ENCODE assay signal across 13 cellular contexts in the genomic region with DNA sequence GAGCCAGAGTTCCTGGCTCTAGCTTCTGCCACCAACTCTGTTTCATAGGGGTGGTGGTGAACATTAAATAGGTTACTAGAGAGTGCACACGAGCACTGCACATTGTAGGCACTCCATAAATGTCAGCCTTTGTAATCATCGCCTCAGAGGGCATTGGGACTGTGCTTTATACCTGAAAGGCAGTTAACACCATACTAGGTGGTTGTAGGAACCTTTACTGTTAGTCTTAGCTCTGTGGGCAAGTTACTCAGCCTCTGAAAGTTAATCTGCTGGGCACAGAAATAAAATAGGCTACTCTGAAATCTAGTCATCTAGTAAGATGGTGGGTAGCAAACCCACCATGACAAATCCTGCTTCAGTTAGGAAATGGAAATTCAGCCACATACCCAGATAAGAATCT. TPM values are rescaled to one million over a fixed set of nuclear protein-coding genes. Genes with fewer than 3 reads are reported as not detected.
DNase-seq lines count a peak whose midpoint lies in the region; ATAC-seq and TF ChIP-seq lines count a peak whose summit lies in the region.
"Had no signal": no experiment of that assay in that cellular context is flagged by ENCODE, and none has a peak within 500 bp of the region (broad histone marks: within the 10 kb centered on the region; RNA-seq: fewer than 3 reads in every experiment).

No MANE protein-coding gene starts in this region.

- in situ Hi-C loops in ACHN (cut with HindIII; ENCODE audit: low pct_ligation_motif_present, low pct_unique_long_range_greater_than_20kb, low sequenced_read_pairs): no loop called here

- no peaks in the 10 kb centered on the region for H3K27me3 ChIP-seq in KMS-11 (ENCODE audit: insufficient read depth, low read depth)
- H3K27me3 ChIP-seq: transverse colon had no signal

- H3K4me1 ChIP-seq in KMS-11 (ENCODE audit: low read depth, poor library complexity, severe bottlenecking): peaks cover 87% of the 10 kb centered on the region

- no peaks in the 10 kb centered on the region for H3K27me3 Mint-ChIP-seq in activated CD8-positive, alpha-beta memory T cell treated with anti-CD3 and anti-CD28 coated beads, Interleukin-2, amount 10 ng/mL, durations not matched to agents 7 days and 5 days
- no peaks in the 10 kb centered on the region for H3K27me3 Mint-ChIP-seq in activated naive CD8-positive, alpha-beta T cell treated with anti-CD3 and anti-CD28 coated beads, Interleukin-2, amount 50 U/mL, for 24 hours
- no peaks in the 10 kb centered on the region for H3K27me3 Mint-ChIP-seq in stimulated activated memory B cell treated with anti-CD40 and anti-IgM and Interleukin-4, amounts not matched to agents 10 μg/mL and 1 μg/mL and 100 μg/mL, for 72 hours

- peaks cover 17% of the 10 kb centered on the region for H4K20me1 ChIP-seq in KMS-11 (ENCODE audit: insufficient read depth)

- ATAC-seq in activated CD8-positive, alpha-beta memory T cell treated with anti-CD3 and anti-CD28 coated beads, Interleukin-2, amount 10 ng/mL, durations not matched to agents 7 days and 5 days: peak; percentile 30
- peak; percentile 91 for ATAC-seq in activated naive CD8-positive, alpha-beta T cell treated with anti-CD3 and anti-CD28 coated beads, Interleukin-2, amount 50 U/mL, for 24 hours
- no peak for ATAC-seq in stimulated activated memory B cell treated with anti-CD40 and anti-IgM and Interleukin-4, amounts not matched to agents 10 μg/mL and 1 μg/mL and 100 μg/mL, for 72 hours
- no peak for ATAC-seq in GM21528 (IDR thresholded peaks at IDR 0.05; ENCODE audit: low FRiP score, unreplicated experiment)
- ATAC-seq: WTC11 had no signal

- no peak overlapping the region for H3K4me3 Mint-ChIP-seq in activated CD8-positive, alpha-beta memory T cell treated with anti-CD3 and anti-CD28 coated beads, Interleukin-2, amount 10 ng/mL, durations not matched to agents 7 days and 5 days
- no peak overlapping the region for H3K4me3 Mint-ChIP-seq in activated naive CD8-positive, alpha-beta T cell treated with anti-CD3 and anti-CD28 coated beads, Interleukin-2, amount 50 U/mL, for 24 hours
- no peak overlapping the region for H3K4me3 Mint-ChIP-seq in stimulated activated memory B cell treated with anti-CD40 and anti-IgM and Interleukin-4, amounts not matched to agents 10 μg/mL and 1 μg/mL and 100 μg/mL, for 72 hours
- H3K4me3 Mint-ChIP-seq: WTC11 had no signal

- H2AFZ ChIP-seq in KMS-11 (ENCODE audit: low read depth): no peak overlapping the region

- H3K4me3 ChIP-seq in KMS-11 (IDR thresholded peaks at IDR 0.05; ENCODE audit: insufficient read depth, low read depth, low read length): no peak overlapping the region
- H3K4me3 ChIP-seq: transverse colon had no signal

- H3K4me2 ChIP-seq in KMS-11: peak overlapping the region; percentile 22

- peaks cover 68% of the 10 kb centered on the region for H3K4me1 Mint-ChIP-seq in activated CD8-positive, alpha-beta memory T cell treated with anti-CD3 and anti-CD28 coated beads, Interleukin-2, amount 10 ng/mL, durations not matched to agents 7 days and 5 days
- peaks cover 78% of the 10 kb centered on the region for H3K4me1 Mint-ChIP-seq in activated naive CD8-positive, alpha-beta T cell treated with anti-CD3 and anti-CD28 coated beads, Interleukin-2, amount 50 U/mL, for 24 hours
- peaks cover 28% of the 10 kb centered on the region for H3K4me1 Mint-ChIP-seq in stimulated activated memory B cell treated with anti-CD40 and anti-IgM and Interleukin-4, amounts not matched to agents 10 μg/mL and 1 μg/mL and 100 μg/mL, for 72 hours

- no peak for DNase-seq in activated CD8-positive, alpha-beta memory T cell treated with anti-CD3 and anti-CD28 coated beads, Interleukin-2, amount 10 ng/mL, durations not matched to agents 7 days and 5 days
- no peak for DNase-seq in activated CD8-positive, alpha-beta memory T cell treated with anti-CD3 and anti-CD28 coated beads, Interleukin-2, amount 50 U/mL, for 4 hours
- no peak for DNase-seq in activated naive CD8-positive, alpha-beta T cell treated with anti-CD3 and anti-CD28 coated beads, Interleukin-2, amount 50 U/mL, for 24 hours
- DNase-seq in ACHN: no peak
- DNase-seq in NK-92 (lab: John Stamatoyannopoulos, UW; ENCODE audit: unreplicated experiment): no peak
- DNase-seq: midbrain; NCI-H1694; stimulated activated CD4-positive, alpha-beta T cell treated with anti-CD3 and anti-CD28 coated beads, Interleukin-4, amount 100 ng/mL, for 1 hour; transverse colon had no signal

- H3K79me2 ChIP-seq in KMS-11 (ENCODE audit: insufficient read depth, low read depth): peaks cover 54% of the 10 kb centered on the region

- no peak overlapping the region for H3K27ac Mint-ChIP-seq in activated CD8-positive, alpha-beta memory T cell treated with anti-CD3 and anti-CD28 coated beads, Interleukin-2, amount 10 ng/mL, durations not matched to agents 7 days and 5 days
- peak overlapping the region; percentile 89 for H3K27ac Mint-ChIP-seq in activated naive CD8-positive, alpha-beta T cell treated with anti-CD3 and anti-CD28 coated beads, Interleukin-2, amount 50 U/mL, for 24 hours
- H3K27ac Mint-ChIP-seq in stimulated activated memory B cell treated with anti-CD40 and anti-IgM and Interleukin-4, amounts not matched to agents 10 μg/mL and 1 μg/mL and 100 μg/mL, for 72 hours: peak overlapping the region; percentile 42
- H3K27ac Mint-ChIP-seq: WTC11 had no signal

- H3K36me3 Mint-ChIP-seq in activated CD8-positive, alpha-beta memory T cell treated with anti-CD3 and anti-CD28 coated beads, Interleukin-2, amount 10 ng/mL, durations not matched to agents 7 days and 5 days: peaks cover 62% of the 10 kb centered on the region
- peaks cover 66% of the 10 kb centered on the region for H3K36me3 Mint-ChIP-seq in activated naive CD8-positive, alpha-beta T cell treated with anti-CD3 and anti-CD28 coated beads, Interleukin-2, amount 50 U/mL, for 24 hours (ENCODE audit: low read depth)
- peaks cover 48% of the 10 kb centered on the region for H3K36me3 Mint-ChIP-seq in stimulated activated memory B cell treated with anti-CD40 and anti-IgM and Interleukin-4, amounts not matched to agents 10 μg/mL and 1 μg/mL and 100 μg/mL, for 72 hours

- no peak for TF ChIP-seq CTCF in KMS-11 (conservative IDR thresholded peaks at IDR 0.05; ENCODE audit: low read depth, low read length)

- H3K9me3 Mint-ChIP-seq in activated CD8-positive, alpha-beta memory T cell treated with anti-CD3 and anti-CD28 coated beads, Interleukin-2, amount 10 ng/mL, durations not matched to agents 7 days and 5 days (ENCODE audit: low read depth): no peaks in the 10 kb centered on the region
- H3K9me3 Mint-ChIP-seq in activated naive CD8-positive, alpha-beta T cell treated with anti-CD3 and anti-CD28 coated beads, Interleukin-2, amount 50 U/mL, for 24 hours: no peaks in the 10 kb centered on the region
- no peaks in the 10 kb centered on the region for H3K9me3 Mint-ChIP-seq in stimulated activated memory B cell treated with anti-CD40 and anti-IgM and Interleukin-4, amounts not matched to agents 10 μg/mL and 1 μg/mL and 100 μg/mL, for 72 hours
- H3K9me3 Mint-ChIP-seq: WTC11 had no signal

- CTCF ChIA-PET in activated CD8-positive, alpha-beta memory T cell treated with anti-CD3 and anti-CD28 coated beads, Interleukin-2, amount 10 ng/mL, durations not matched to agents 7 days and 5 days (lab: Charles Lee): interaction anchor here (1.7 kb wide), 1 partner anchor 10 kb away, joined by 4 read pairs; no protein-coding TSS in a partner anchor

- peaks cover 12% of the 10 kb centered on the region; the same call in 1 of the 2 replicates for H3K36me3 ChIP-seq in KMS-11 (ENCODE audit: insufficient read depth)

- H3K9ac ChIP-seq in KMS-11: no peak overlapping the region

- H3K27ac ChIP-seq in KMS-11: peak overlapping the region; percentile 5; the same call in 1 of the 2 replicates
- H3K27ac ChIP-seq: transverse colon had no signal

RNA-seq across cellular contexts. Expression of a gene that starts 37.6 kb away (rescaled TPM):
- total RNA-seq in activated CD8-positive, alpha-beta memory T cell treated with anti-CD3 and anti-CD28 coated beads, Interleukin-2, amount 10 ng/mL, durations not matched to agents 7 days and 5 days: 100 to 1,000 TPM in 1 of 2 experiments, 10 to 100 TPM in 1; 92.4 to 112 TPM

RNA-seq across cellular contexts. Expression of a gene that starts 54.4 kb away (rescaled TPM):
- 1 to 10 TPM; 8.6 to 9.7 TPM for total RNA-seq in activated CD8-positive, alpha-beta memory T cell treated with anti-CD3 and anti-CD28 coated beads, Interleukin-2, amount 10 ng/mL, durations not matched to agents 7 days and 5 days

Comparison
In these comparisons a context has a peak if more than half of its experiments do, and no peak if none do; other contexts are left out.
1. ATAC-seq: peak in activated CD8-positive, alpha-beta memory T cell treated with anti-CD3 and anti-CD28 coated beads, Interleukin-2, amount 10 ng/mL, durations not matched to agents 7 days and 5 days (single experiment) and activated naive CD8-positive, alpha-beta T cell treated with anti-CD3 and anti-CD28 coated beads, Interleukin-2, amount 50 U/mL, for 24 hours (single experiment); none in stimulated activated memory B cell treated with anti-CD40 and anti-IgM and Interleukin-4, amounts not matched to agents 10 μg/mL and 1 μg/mL and 100 μg/mL, for 72 hours (single experiment) and GM21528 (single experiment).